ENCODE assay signal across 8 cellular contexts in genomic region chr11:62879554-62879953, GRCh38. TPM values are rescaled to one million over a fixed set of nuclear protein-coding genes. Genes with fewer than 3 reads are reported as not detected.
DNase-seq lines count a peak whose midpoint lies in the region; ATAC-seq and TF ChIP-seq lines count a peak whose summit lies in the region.

No MANE protein-coding gene starts in this region.

- TF ChIP-seq POLR2A in heart left ventricle (IDR thresholded peaks at IDR 0.05), result no peak

- H3K4me3 ChIP-seq in heart left ventricle (peak overlapping the region in 8 of 12 donors; percentile 82 to 100 (median 98)), cardiac fibroblast (replicated peaks in 1 of 2; ENCODE audit: low read depth in 2 of 2, low read length in 2 of 2) (peak overlapping the region; percentile 97 to 100)

- H3K27ac Mint-ChIP-seq in mesothelial cell of epicardium, result peak overlapping the region; percentile 100

- peaks cover 18% of the 10 kb centered on the region for H3K36me3 Mint-ChIP-seq in mesothelial cell of epicardium

- no peak for DNase-seq in heart left ventricle
- no peak for DNase-seq in cardiac septum (ENCODE audit: low spot score)
- DNase-seq in cardiac fibroblast (ENCODE audit: low read depth in 2 of 2), result peak in 1 of 2 donors; percentile 75
- DNase-seq in mesothelial cell of epicardium (ENCODE audit: low spot score in 2 of 2, unreplicated experiment in 2 of 2), result no peak
- DNase-seq in ureter (ENCODE audit: low spot score), result peak; percentile 54
- no peak for DNase-seq in central memory CD4-positive, alpha-beta T cell
- no peak for DNase-seq in HPDE6-E6E7 (ENCODE audit: extremely low spot score)
- DNase-seq in omental fat pad (ENCODE audit: low spot score), result no peak

- peaks cover 0 to 24% (median 21%) of the 10 kb centered on the region in 9 donors for H3K36me3 ChIP-seq in heart left ventricle

- H3K4me1 ChIP-seq in heart left ventricle, result peaks cover 13 to 46% (median 39%) of the 10 kb centered on the region in 12 donors

- ATAC-seq in heart left ventricle, result no peak
- no peak for ATAC-seq in omental fat pad (ENCODE audit: low FRiP score)

- H3K9me3 Mint-ChIP-seq in mesothelial cell of epicardium, result no peaks in the 10 kb centered on the region

- H3K27me3 Mint-ChIP-seq in mesothelial cell of epicardium (ENCODE audit: low read depth), result no peaks in the 10 kb centered on the region

- H3K27ac ChIP-seq in heart left ventricle, result peak overlapping the region; percentile 93 to 100 (median 99)

- intact Hi-C loops in heart left ventricle (cut with DNase I), result no loop called here
- intact Hi-C loops in cardiac septum (cut with DNase I), result no loop called here

- peaks cover 41% of the 10 kb centered on the region for H3K4me1 Mint-ChIP-seq in mesothelial cell of epicardium

- H3K4me3 Mint-ChIP-seq in mesothelial cell of epicardium, result peak overlapping the region; percentile 99

- WGBS in heart left ventricle, 4 donors, result 10 to 33% (median 19%) methylated on average over 3 of the region's 3 CpGs

- H3K9me3 ChIP-seq in heart left ventricle, result no peaks in the 10 kb centered on the region

- TF ChIP-seq CTCF in heart left ventricle (IDR thresholded peaks at IDR 0.05), result no peak
- no peak for TF ChIP-seq CTCF in cardiac fibroblast (IDR thresholded peaks at IDR 0.05; ENCODE audit: low read depth, low read length)
- TF ChIP-seq CTCF in mesothelial cell of epicardium (IDR thresholded peaks at IDR 0.05; ENCODE audit: unreplicated experiment), result no peak
- no peak for TF ChIP-seq CTCF in omental fat pad (IDR thresholded peaks at IDR 0.05)

- no peaks in the 10 kb centered on the region for H3K27me3 ChIP-seq in heart left ventricle

RNA-seq across cellular contexts. Expression of gene SLC3A2, which starts 1.1 kb away (rescaled TPM):
- total RNA-seq in heart left ventricle, result 10 to 100 TPM; 26.6 to 76.0 (median 59.1) TPM
- polyA plus RNA-seq in heart left ventricle, result 100 to 1,000 TPM in 1 of 2 donors, 10 to 100 TPM in 1; 27.1 to 103 TPM
- total RNA-seq in cardiac septum, result 38.6 TPM
- total RNA-seq in mesothelial cell of epicardium, result 205 to 212 TPM (median 208 TPM) in 3 replicates
- total RNA-seq in ureter, result 245 TPM
- total RNA-seq in omental fat pad, result 100 to 1,000 TPM; 110 to 239 (median 191) TPM

RNA-seq across cellular contexts. Expression of gene WDR74, which starts 40.2 kb away (rescaled TPM):
- total RNA-seq in heart left ventricle (10 to 100 TPM; 19.2 to 36.6 (median 24.8) TPM), cardiac septum (22.8 TPM), mesothelial cell of epicardium (59.3 to 63.7 TPM (median 62.1 TPM) in 3 replicates), ureter (58.8 TPM), omental fat pad (100 to 1,000 TPM in 1 of 4 donors, 10 to 100 TPM in 3; 32.3 to 138 (median 40.8) TPM)
- 10 to 100 TPM; 28.7 to 70.6 TPM for polyA plus RNA-seq in heart left ventricle

RNA-seq across cellular contexts. Expression of gene CHRM1, which starts 41.6 kb away (rescaled TPM):
- total RNA-seq in heart left ventricle, result under 1 TPM in 2 of 9 donors, not detected in 7; 0.08 to 0.31 TPM
- polyA plus RNA-seq in heart left ventricle, result not detected
- not detected for total RNA-seq in cardiac septum
- 0.09 to 0.72 TPM (median 0.11 TPM) in 3 replicates for total RNA-seq in mesothelial cell of epicardium
- not detected for total RNA-seq in ureter
- not detected for total RNA-seq in omental fat pad

RNA-seq across cellular contexts. Expression of gene TEX54, which starts 46.9 kb away (rescaled TPM):
- total RNA-seq in heart left ventricle (not detected), cardiac septum (not detected), mesothelial cell of epicardium (not detected in 3 replicates), ureter (not detected), omental fat pad (not detected)
- not detected for polyA plus RNA-seq in heart left ventricle

RNA-seq across cellular contexts. Expression of gene STX5, which starts 47.7 kb away (rescaled TPM):
- total RNA-seq in heart left ventricle (10 to 100 TPM; 16.2 to 26.8 (median 18.9) TPM), cardiac septum (19.7 TPM), mesothelial cell of epicardium (55.2 to 57.9 TPM (median 55.8 TPM) in 3 replicates), ureter (30.1 TPM), omental fat pad (10 to 100 TPM; 32.2 to 43.1 (median 37.4) TPM)
- polyA plus RNA-seq in heart left ventricle, result 10 to 100 TPM in 1 of 2 donors, 1 to 10 TPM in 1; 8.6 to 36.1 TPM
